In genomic region chr15:68587769-68588385, GRCh38 we compare ENCODE assay signal across 21 cellular contexts. TPM values are rescaled to one million over a fixed set of nuclear protein-coding genes. Genes with fewer than 3 reads are reported as not detected.
A peak's percentile ranks its signal among the peaks of the same experiment; 100 is the strongest.
DNase-seq lines count a peak whose midpoint lies in the region; ATAC-seq, FAIRE-seq and TF ChIP-seq lines count a peak whose summit lies in the region.
"Had no signal": no experiment of that assay in that cellular context is flagged by ENCODE, and none has a peak within 500 bp of the region (broad histone marks: within the 10 kb centered on the region; RNA-seq: fewer than 3 reads in every experiment).

No MANE protein-coding gene starts in this region.

- H3K4me3 Mint-ChIP-seq in activated naive CD8-positive, alpha-beta T cell treated with anti-CD3 and anti-CD28 coated beads, Interleukin-2, amount 50 U/mL, for 24 hours, result no peak overlapping the region
- H3K4me3 Mint-ChIP-seq: central memory CD8-positive, alpha-beta T cell; effector memory CD8-positive, alpha-beta T cell; WTC11 had no signal

- no peaks in the 10 kb centered on the region for H3K36me3 Mint-ChIP-seq in activated naive CD8-positive, alpha-beta T cell treated with anti-CD3 and anti-CD28 coated beads, Interleukin-2, amount 50 U/mL, for 24 hours (ENCODE audit: low read depth)
- H3K36me3 Mint-ChIP-seq: WTC11 had no signal

- intact Hi-C loops in posterior vena cava (cut with DNase I), result loop anchor here in 1 of 2 donors (5.0 kb wide), 1 partner anchor 886 kb away; no protein-coding TSS in a partner anchor

- POLR2A ChIA-PET in A549 (lab: Yijun Ruan, JAX), result no interaction called here

- H4K20me1 ChIP-seq in BLaER1 treated with 17β-estradiol and CSF1 and Interleukin-3, amounts not matched to agents 10 nM and 100 nM, result peaks cover 0 to 79% (median 18%) of the 10 kb centered on the region in 11 experiments; a peak in 14 of 22 replicates

- H3K4me1 ChIP-seq in A549, result peaks cover 14% of the 10 kb centered on the region
- H3K4me1 ChIP-seq in BLaER1 treated with 17β-estradiol and CSF1 and Interleukin-3, amounts not matched to agents 10 nM and 100 nM, result peaks cover 36 to 84% (median 62%) of the 10 kb centered on the region in 10 experiments

- CTCF ChIA-PET in A549 (lab: Yijun Ruan, JAX), result interaction anchor here (1.2 to 6.1 kb wide), 5 partner anchors 28 to 336 kb away, joined by 4 to 27 read pairs (median 9); no protein-coding TSS in a partner anchor

- peak overlapping the region in 5 of 11 experiments; percentile 1 to 46 (median 11); a peak in 3 of 22 replicates for H3K9ac ChIP-seq in BLaER1 treated with 17β-estradiol and CSF1 and Interleukin-3, amounts not matched to agents 10 nM and 100 nM

- no peak for ATAC-seq in A549
- peak; percentile 88 for ATAC-seq in activated naive CD8-positive, alpha-beta T cell treated with anti-CD3 and anti-CD28 coated beads, Interleukin-2, amount 50 U/mL, for 24 hours
- ATAC-seq: effector memory CD8-positive, alpha-beta T cell; WTC11 had no signal

- no peak overlapping the region for H3K4me2 ChIP-seq in A549
- peak overlapping the region; percentile 33 to 68 (median 55) for H3K4me2 ChIP-seq in BLaER1 treated with 17β-estradiol and CSF1 and Interleukin-3, amounts not matched to agents 10 nM and 100 nM
- H3K4me2 ChIP-seq: hepatocyte had no signal

- peaks cover 33% of the 10 kb centered on the region for H3K4me1 Mint-ChIP-seq in activated naive CD8-positive, alpha-beta T cell treated with anti-CD3 and anti-CD28 coated beads, Interleukin-2, amount 50 U/mL, for 24 hours
- H3K4me1 Mint-ChIP-seq: central memory CD8-positive, alpha-beta T cell had no signal

- H3K36me3 ChIP-seq in BLaER1 treated with 17β-estradiol and CSF1 and Interleukin-3, amounts not matched to agents 10 nM and 100 nM, result no peaks in the 10 kb centered on the region

- H3K9me3 Mint-ChIP-seq in activated naive CD8-positive, alpha-beta T cell treated with anti-CD3 and anti-CD28 coated beads, Interleukin-2, amount 50 U/mL, for 24 hours, result no peaks in the 10 kb centered on the region
- H3K9me3 Mint-ChIP-seq: central memory CD8-positive, alpha-beta T cell; effector memory CD8-positive, alpha-beta T cell; WTC11 had no signal

- no peak for DNase-seq in A549 (ENCODE audit: low read depth in 1 of 2, low spot score in 1 of 2)
- no peak for DNase-seq in activated naive CD8-positive, alpha-beta T cell treated with anti-CD3 and anti-CD28 coated beads, Interleukin-2, amount 50 U/mL, for 24 hours
- peak; percentile 19 for DNase-seq in posterior vena cava (ENCODE audit: low spot score)
- no peak for DNase-seq in NAMALWA (ENCODE audit: low spot score)
- no peak for DNase-seq in LoVo (ENCODE audit: low spot score)
- no peak for DNase-seq in HTR-8/SVneo (ENCODE audit: insufficient read length, low spot score)
- DNase-seq: AML-193; effector memory CD8-positive, alpha-beta T cell; GDM1; kidney glomerular epithelial cell; midbrain; NCI-H226; retina; stimulated activated CD4-positive, alpha-beta T cell treated with anti-CD3 and anti-CD28 coated beads, Interleukin-15, amount 100 ng/mL, for 24 hours; T-helper 1 cell had no signal

- no peak for TF ChIP-seq RAD21 in A549 (conservative IDR thresholded peaks at IDR 0.05 in 1 of 2, IDR thresholded peaks at IDR 0.05 in 1 of 2)

- no peaks in the 10 kb centered on the region for H3K9me3 ChIP-seq in A549
- H3K9me3 ChIP-seq in BLaER1 treated with 17β-estradiol and CSF1 and Interleukin-3, amounts not matched to agents 10 nM and 100 nM (replicated peaks in 1 of 11), result no peaks in the 10 kb centered on the region

- TF ChIP-seq EP300 in A549 (IDR thresholded peaks at IDR 0.05), result no peak

- H3K4me3 ChIP-seq in A549, result no peak overlapping the region
- H3K4me3 ChIP-seq in BLaER1 treated with 17β-estradiol and CSF1 and Interleukin-3, amounts not matched to agents 10 nM and 100 nM, result no peak overlapping the region
- H3K4me3 ChIP-seq: hepatocyte had no signal

- 92% methylated on average over 4 of the region's 4 CpGs for WGBS in A549 (ENCODE audit: missing lambda C conversion rate)

- no peaks in the 10 kb centered on the region for H3K27me3 Mint-ChIP-seq in activated naive CD8-positive, alpha-beta T cell treated with anti-CD3 and anti-CD28 coated beads, Interleukin-2, amount 50 U/mL, for 24 hours

- FAIRE-seq in A549 (lab: Jason Lieb, UNC) (no peak), HTR-8/SVneo (lab: Jason Lieb, UNC) (no peak)
- FAIRE-seq: D721Med, GM12891 had no signal

- peak overlapping the region; percentile 82 for H3K27ac Mint-ChIP-seq in activated naive CD8-positive, alpha-beta T cell treated with anti-CD3 and anti-CD28 coated beads, Interleukin-2, amount 50 U/mL, for 24 hours
- H3K27ac Mint-ChIP-seq: effector memory CD8-positive, alpha-beta T cell; WTC11 had no signal

- no peaks in the 10 kb centered on the region for H3K27me3 ChIP-seq in BLaER1 treated with 17β-estradiol and CSF1 and Interleukin-3, amounts not matched to agents 10 nM and 100 nM
- H3K27me3 ChIP-seq: hepatocyte had no signal

- no peak for TF ChIP-seq CTCF in A549 (IDR thresholded peaks at IDR 0.05)

- no peak for TF ChIP-seq POLR2A in A549 (IDR thresholded peaks at IDR 0.05; ENCODE audit: low read length)

- H3K27ac ChIP-seq in A549, result peak overlapping the region in 1 of 2 experiments; percentile 5; a peak in 1 of 6 replicates
- H3K27ac ChIP-seq in BLaER1 treated with 17β-estradiol and CSF1 and Interleukin-3, amounts not matched to agents 10 nM and 100 nM, result no peak overlapping the region
- H3K27ac ChIP-seq: hepatocyte had no signal

TF ChIP-seq in A549, 52 proteins besides CTCF, POLR2A, EP300 and RAD21:
- TF ChIP-seq JUNB (IDR thresholded peaks at IDR 0.05), result no peak
- peak; percentile 10 for TF ChIP-seq ZFP36 (IDR thresholded peaks at IDR 0.05; ENCODE audit: borderline replicate concordance, partially characterized antibody)
TF ChIP-seq in A549: peak in this region for 1.

RNA-seq across cellular contexts. Expression of gene CORO2B, which starts 9.1 kb away (rescaled TPM):
- polyA plus RNA-seq in A549 (2011; rRNA removed), result 2.0 and 2.4 TPM in 2 replicates
- polyA plus RNA-seq in A549 (2012; cell fraction: cytosol; rRNA removed), result 1.3 and 1.7 TPM in 2 replicates
- polyA plus RNA-seq in A549 (2012; cell fraction: nucleus; rRNA removed), result 1.5 and 1.8 TPM in 2 replicates
- polyA plus RNA-seq in A549 (2017; fragmentation: RNase III; extraction: RNeasy Plus Mini Kit Qiagen cat#74134 plus additional on column Dnase treatment), result 1.8 to 2.4 TPM (median 2.3 TPM) in 3 replicates
- polyA minus RNA-seq in A549 (2011; rRNA and poly(A)+ RNA removed), result 1.9 and 2.6 TPM in 2 replicates
- 10 to 100 TPM in 1 of 2 donors, 1 to 10 TPM in 1; 7.2 to 11.7 TPM for total RNA-seq in posterior vena cava
